18 cellular contexts compared by ENCODE assay signal in the genomic region with DNA sequence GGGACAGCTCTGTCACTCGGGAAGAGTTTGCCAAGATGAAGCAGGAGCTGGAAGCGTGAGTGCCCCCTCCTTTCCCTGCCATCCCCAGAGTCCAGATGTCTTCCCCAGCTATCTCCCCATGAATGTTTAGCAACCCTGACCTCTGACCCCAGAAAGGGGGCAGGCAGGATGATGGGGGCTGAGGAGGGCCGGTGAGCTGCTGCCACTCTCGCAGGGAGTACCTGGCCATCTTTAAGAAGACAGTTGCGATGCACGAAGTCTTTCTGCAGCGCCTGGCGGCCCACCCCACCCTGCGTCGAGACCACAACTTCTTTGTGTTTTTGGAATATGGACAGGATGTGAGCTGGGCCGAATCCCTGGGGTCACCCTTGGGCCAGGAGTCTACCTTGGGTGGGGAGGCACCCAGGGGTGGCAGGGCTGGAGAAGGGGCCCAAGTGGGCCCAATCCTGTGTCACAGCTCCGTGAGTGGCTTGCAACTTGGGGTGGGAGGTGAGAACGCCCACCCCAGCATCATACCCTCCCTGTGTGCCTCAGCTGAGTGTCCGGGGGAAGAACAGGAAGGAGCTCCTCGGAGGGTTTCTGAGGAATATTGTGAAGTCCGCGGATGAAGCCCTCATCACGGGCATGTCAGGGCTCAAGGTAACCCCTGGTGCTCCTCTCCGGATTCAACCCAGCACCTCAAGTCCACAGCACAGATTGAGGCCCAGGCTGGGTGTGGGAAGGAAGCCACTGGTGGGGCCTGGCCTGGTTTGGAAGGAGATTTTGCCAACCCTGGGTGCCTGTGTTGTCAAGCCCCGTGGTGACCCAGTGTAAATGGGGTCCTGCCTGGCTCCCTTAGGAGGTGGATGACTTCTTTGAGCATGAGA. TPM values are rescaled to one million over a fixed set of nuclear protein-coding genes. Genes with fewer than 3 reads are reported as not detected.
A peak's percentile ranks its signal among the peaks of the same experiment; 100 is the strongest.
DNase-seq lines count a peak whose midpoint lies in the region; ATAC-seq and TF ChIP-seq lines count a peak whose summit lies in the region.
"Had no signal": no experiment of that assay in that cellular context is flagged by ENCODE, and none has a peak within 500 bp of the region (broad histone marks: within the 10 kb centered on the region; RNA-seq: fewer than 3 reads in every experiment).

No MANE protein-coding gene starts in this region.

- peaks cover 25% of the 10 kb centered on the region for H3K4me1 Mint-ChIP-seq in activated naive CD4-positive, alpha-beta T cell treated with anti-CD3 and anti-CD28 coated beads, Interleukin-2, amount 10 ng/mL, durations not matched to agents 7 days and 5 days

- DNase-seq in activated naive CD4-positive, alpha-beta T cell treated with anti-CD3 and anti-CD28 coated beads, Interleukin-2, amount 10 ng/mL, durations not matched to agents 7 days and 5 days: no peak
- no peak for DNase-seq in activated naive CD4-positive, alpha-beta T cell treated with Interleukin-2 at 50 U/mL for 16 hours
- DNase-seq in Panc1 (ENCODE audit: low read depth, low spot score): no peak
- peak; percentile 5 for DNase-seq in stimulated activated naive CD8-positive, alpha-beta T cell treated with anti-CD3 and anti-CD28 coated beads, Interleukin-15, Interleukin-2, amounts not matched to agents 100 U/mL and 50 U/mL, for 24 hours
- no peak for DNase-seq in AML-193 (lab: John Stamatoyannopoulos, UW)
- DNase-seq: activated CD4-positive, alpha-beta T cell treated with anti-CD3 and anti-CD28 coated beads for 36 hours; activated gamma-delta T cell; effector memory CD4-positive, alpha-beta T cell; HFFc6; mammary epithelial cell; NCI-H2029; NCI-H526 treated with DMSO at 0.1 percent for 48 hours; nucleus accumbens; RPMI8226 had no signal

- ATAC-seq in Panc1 (peak; percentile 7), esophagus mucosa (peak; percentile 6), HG03280 (IDR thresholded peaks at IDR 0.05; ENCODE audit: unreplicated experiment) (no peak), GM21423 (IDR thresholded peaks at IDR 0.05; ENCODE audit: unreplicated experiment) (no peak)
- ATAC-seq in stimulated activated naive CD8-positive, alpha-beta T cell treated with anti-CD3 and anti-CD28 coated beads, Interleukin-15, Interleukin-2, amounts not matched to agents 100 U/mL and 50 U/mL, for 24 hours: no peak

- POLR2A ChIA-PET in Panc1 (lab: Charles Lee): interaction anchor here (1.4 kb wide), 1 partner anchor 9 kb away, joined by 3 read pairs; no protein-coding TSS in a partner anchor

- peaks cover 41% of the 10 kb centered on the region for H3K36me3 Mint-ChIP-seq in activated naive CD4-positive, alpha-beta T cell treated with anti-CD3 and anti-CD28 coated beads, Interleukin-2, amount 10 ng/mL, durations not matched to agents 7 days and 5 days

- CTCF ChIA-PET in activated naive CD4-positive, alpha-beta T cell treated with anti-CD3 and anti-CD28 coated beads, Interleukin-2, amount 10 ng/mL, durations not matched to agents 7 days and 5 days (lab: Charles Lee): interaction anchor here (0.7 to 1.6 kb wide), 7 partner anchors 11 to 172 kb away, joined by 3 to 4 read pairs (median 3); no protein-coding TSS in a partner anchor
- CTCF ChIA-PET in Panc1 (lab: Charles Lee): interaction anchor here (0.6 to 1.6 kb wide), 3 partner anchors 10 to 106 kb away, joined by 3 to 6 read pairs (median 5); partner anchors contain the start of genes MUS81 and SNX32

- H3K9me3 Mint-ChIP-seq in activated naive CD4-positive, alpha-beta T cell treated with anti-CD3 and anti-CD28 coated beads, Interleukin-2, amount 10 ng/mL, durations not matched to agents 7 days and 5 days: peaks cover 6% of the 10 kb centered on the region

- in situ Hi-C loops in Panc1 (cut with HindIII; ENCODE audit: low pct_unique_long_range_greater_than_20kb, low sequenced_read_pairs): no loop called here

- H3K27ac ChIP-seq in Panc1 (ENCODE audit: low read length): no peak overlapping the region
- H3K27ac ChIP-seq: HL-60 had no signal

- no peak overlapping the region for H3K4me3 Mint-ChIP-seq in activated naive CD4-positive, alpha-beta T cell treated with anti-CD3 and anti-CD28 coated beads, Interleukin-2, amount 10 ng/mL, durations not matched to agents 7 days and 5 days
- H3K4me3 Mint-ChIP-seq: activated CD4-positive, alpha-beta T cell treated with anti-CD3 and anti-CD28 coated beads for 36 hours; HFFc6 had no signal

- no TSS peak for BruUV-seq in Panc1 (replicated peaks; lab: Mats Ljungman, UMichigan)

- peak overlapping the region; percentile 24 for H3K27ac Mint-ChIP-seq in activated naive CD4-positive, alpha-beta T cell treated with anti-CD3 and anti-CD28 coated beads, Interleukin-2, amount 10 ng/mL, durations not matched to agents 7 days and 5 days
- H3K27ac Mint-ChIP-seq: activated CD4-positive, alpha-beta T cell treated with anti-CD3 and anti-CD28 coated beads for 36 hours had no signal

- H3K27me3 Mint-ChIP-seq in activated naive CD4-positive, alpha-beta T cell treated with anti-CD3 and anti-CD28 coated beads, Interleukin-2, amount 10 ng/mL, durations not matched to agents 7 days and 5 days: peaks cover 13% of the 10 kb centered on the region
- H3K27me3 Mint-ChIP-seq: activated CD4-positive, alpha-beta T cell treated with anti-CD3 and anti-CD28 coated beads for 36 hours had no signal

- peaks cover 17% of the 10 kb centered on the region for H3K36me3 ChIP-seq in Panc1 (ENCODE audit: control insufficient read depth, insufficient read depth, low read length)

- TF ChIP-seq CTCF in Panc1 (IDR thresholded peaks at IDR 0.05): no peak

- no peaks in the 10 kb centered on the region for H3K27me3 ChIP-seq in Panc1 (ENCODE audit: control insufficient read depth, insufficient read depth, low read length)

- peaks cover 27% of the 10 kb centered on the region for H3K4me1 ChIP-seq in Panc1 (ENCODE audit: control insufficient read depth, insufficient read depth, low read length)

- H3K9me3 ChIP-seq in Panc1 (ENCODE audit: control insufficient read depth, insufficient read depth, low read depth, low read length): no peaks in the 10 kb centered on the region

- H3K4me3 ChIP-seq in Panc1 (ENCODE audit: low read depth in 2 of 2, low read length in 2 of 2): no peak overlapping the region

- intact Hi-C loops in Panc1 (cut with micrococcal nuclease; ENCODE audit: unreplicated experiment): loop anchor here (10.0 kb wide), 1 partner anchor 296 kb away; the partner anchor contains the start of gene LTBP3

RNA-seq across cellular contexts. Expression of gene CFL1, which starts 7.5 kb away (rescaled TPM):
- 1,911 TPM for total RNA-seq in Panc1 (2021; ENCODE audit: unreplicated experiment)
- polyA plus RNA-seq in Panc1 (2012; ENCODE audit: insufficient read length): 2,777 TPM
- 645 TPM for total RNA-seq in esophagus mucosa

RNA-seq across cellular contexts. Expression of gene MUS81, which starts 9.8 kb away (rescaled TPM):
- 140 TPM for total RNA-seq in Panc1 (2021; ENCODE audit: unreplicated experiment)
- polyA plus RNA-seq in Panc1 (2012; ENCODE audit: insufficient read length): 132 TPM
- 20.4 TPM for total RNA-seq in esophagus mucosa

RNA-seq across cellular contexts. Expression of gene SNX32, which starts 16.7 kb away (rescaled TPM):
- total RNA-seq in Panc1 (2021; ENCODE audit: unreplicated experiment) (not detected), esophagus mucosa (0.12 TPM)
- 0.47 TPM for polyA plus RNA-seq in Panc1 (2012; ENCODE audit: insufficient read length)
- total RNA-seq: HFFc6 had no signal

RNA-seq across cellular contexts. Expression of gene EFEMP2, which starts 22.1 kb away (rescaled TPM):
- total RNA-seq in Panc1 (2021; ENCODE audit: unreplicated experiment): 23.7 TPM
- 44.8 TPM for polyA plus RNA-seq in Panc1 (2012; ENCODE audit: insufficient read length)
- total RNA-seq in esophagus mucosa: 4.6 TPM

RNA-seq across cellular contexts. Expression of gene CTSW, which starts 29.2 kb away (rescaled TPM):
- not detected for total RNA-seq in Panc1 (2021; ENCODE audit: unreplicated experiment)
- not detected for polyA plus RNA-seq in Panc1 (2012; ENCODE audit: insufficient read length)
- total RNA-seq in esophagus mucosa: not detected
- total RNA-seq: mammary epithelial cell had no signal

Comparison
In these comparisons a context has a peak if more than half of its experiments do, and no peak if none do; other contexts are left out.
1. ATAC-seq: peak in Panc1 (single experiment) and esophagus mucosa (single experiment); none in stimulated activated naive CD8-positive, alpha-beta T cell treated with anti-CD3 and anti-CD28 coated beads, Interleukin-15, Interleukin-2, amounts not matched to agents 100 U/mL and 50 U/mL, for 24 hours (single experiment), HG03280 (single experiment) and GM21423 (single experiment).